Comparison of ENCODE assay signal across 25 cellular contexts in genomic region chr1:17328855-17329254, GRCh38. TPM values are rescaled to one million over a fixed set of nuclear protein-coding genes. Genes with fewer than 3 reads are reported as not detected.
A peak's percentile ranks its signal among the peaks of the same experiment; 100 is the strongest.
DNase-seq lines count a peak whose midpoint lies in the region; ATAC-seq, FAIRE-seq and TF ChIP-seq lines count a peak whose summit lies in the region.
"Had no signal": no experiment of that assay in that cellular context is flagged by ENCODE, and none has a peak within 500 bp of the region (broad histone marks: within the 10 kb centered on the region; RNA-seq: fewer than 3 reads in every experiment).

No MANE protein-coding gene starts in this region.

- TF ChIP-seq POLR2A in testis (IDR thresholded peaks at IDR 0.05): no peak

- no peak for TF ChIP-seq CTCF in pancreas (IDR thresholded peaks at IDR 0.05)
- TF ChIP-seq CTCF in testis (IDR thresholded peaks at IDR 0.05): no peak

- intact Hi-C loops in pancreas (cut with DNase I): no loop called here
- intact Hi-C loops in cardiac septum (cut with DNase I): no loop called here
- intact Hi-C loops in testis (cut with DNase I; ENCODE audit: low total_unique reads): no loop called here

- no peak overlapping the region for H3K4me3 ChIP-seq in pancreas
- no peak overlapping the region for H3K4me3 ChIP-seq in testis
- H3K4me3 ChIP-seq: GM23248, HAP-1 had no signal

- H3K4me1 ChIP-seq in pancreas (no peaks in the 10 kb centered on the region), testis (no peaks in the 10 kb centered on the region)
- H3K4me1 ChIP-seq: BE2C, HAP-1 had no signal

- no peak for ATAC-seq in pancreas
- ATAC-seq: HepG2 had no signal

- no peaks in the 10 kb centered on the region for H3K27me3 ChIP-seq in pancreas
- H3K27me3 ChIP-seq in testis: no peaks in the 10 kb centered on the region
- H3K27me3 ChIP-seq: BE2C had no signal

- FAIRE-seq in A204.1 (lab: Jason Lieb, UNC) (peak; percentile 91), TTC549 (lab: Jason Lieb, UNC) (peak; percentile 84), endometrium (lab: Jason Lieb, UNC) (peak; percentile 15), pancreas (lab: Jason Lieb, UNC) (peak; percentile 93)
- FAIRE-seq: GM12891, GM19239, HepG2 had no signal

- 68 to 75% methylated on average over 5 of the region's 5 CpGs for WGBS in pancreas, 2 donors
- 87 to 89% methylated on average over 5 of the region's 5 CpGs for WGBS in testis, 2 donors

- H3K36me3 ChIP-seq in pancreas (no peaks in the 10 kb centered on the region), testis (ENCODE audit: low read depth, missing control alignments) (no peaks in the 10 kb centered on the region)
- H3K36me3 ChIP-seq: BE2C, HAP-1 had no signal

- H3K27ac ChIP-seq in pancreas: no peak overlapping the region
- H3K27ac ChIP-seq in testis: no peak overlapping the region
- H3K27ac ChIP-seq: GM23248 had no signal

- H3K9me3 ChIP-seq in pancreas (no peaks in the 10 kb centered on the region), testis (no peaks in the 10 kb centered on the region)
- H3K9me3 ChIP-seq: BE2C, HAP-1 had no signal

- DNase-seq in pancreas (no peak), cardiac septum (ENCODE audit: low spot score) (no peak), testis (no peak), cortex of kidney (lab: John Stamatoyannopoulos, UW) (no peak)
- DNase-seq: 8988T; ACHN; BE2C; C1 segment of cervical spinal cord; CD4-positive, CD25-positive, alpha-beta regulatory T cell; CD8-positive, alpha-beta memory T cell; COR-L47; DMS 273 treated with DMSO at 0.1 percent for 48 hours; DMS53; DND-41; EL; GM23248 had no signal

RNA-seq across cellular contexts. Expression of gene PADI4, which starts 20.9 kb away (rescaled TPM):
- total RNA-seq in pancreas: under 1 TPM in 3 of 6 donors, not detected in 3; 0.06 to 0.83 (median 0.75) TPM
- under 1 TPM in 1 of 2 donors, not detected in 1; 0.12 TPM for polyA plus RNA-seq in pancreas
- total RNA-seq in cardiac septum: 2.7 TPM
- under 1 TPM in 1 of 2 donors, not detected in 1; 0.16 TPM for total RNA-seq in testis
- 0.32 TPM for polyA plus RNA-seq in testis (ENCODE audit: insufficient read depth, low read depth, low replicate concordance)
- total RNA-seq: G401, GM23248 had no signal
- polyA plus RNA-seq: GM23248 had no signal

RNA-seq across cellular contexts. Expression of gene PADI6, which starts 43.1 kb away (rescaled TPM):
- not detected for total RNA-seq in pancreas
- polyA plus RNA-seq in pancreas: not detected
- not detected for total RNA-seq in cardiac septum
- total RNA-seq in testis: not detected
- polyA plus RNA-seq in testis (ENCODE audit: insufficient read depth, low read depth, low replicate concordance): 0.25 TPM
- total RNA-seq: CD4-positive, CD25-positive, alpha-beta regulatory T cell; CD8-positive, alpha-beta memory T cell; G401; GM23248; H4; HepG2 had no signal
- polyA plus RNA-seq: CD8-positive, alpha-beta memory T cell; GM23248; HepG2 had no signal
